ENCODE assay signal across 1 cellular context in the genomic region with DNA sequence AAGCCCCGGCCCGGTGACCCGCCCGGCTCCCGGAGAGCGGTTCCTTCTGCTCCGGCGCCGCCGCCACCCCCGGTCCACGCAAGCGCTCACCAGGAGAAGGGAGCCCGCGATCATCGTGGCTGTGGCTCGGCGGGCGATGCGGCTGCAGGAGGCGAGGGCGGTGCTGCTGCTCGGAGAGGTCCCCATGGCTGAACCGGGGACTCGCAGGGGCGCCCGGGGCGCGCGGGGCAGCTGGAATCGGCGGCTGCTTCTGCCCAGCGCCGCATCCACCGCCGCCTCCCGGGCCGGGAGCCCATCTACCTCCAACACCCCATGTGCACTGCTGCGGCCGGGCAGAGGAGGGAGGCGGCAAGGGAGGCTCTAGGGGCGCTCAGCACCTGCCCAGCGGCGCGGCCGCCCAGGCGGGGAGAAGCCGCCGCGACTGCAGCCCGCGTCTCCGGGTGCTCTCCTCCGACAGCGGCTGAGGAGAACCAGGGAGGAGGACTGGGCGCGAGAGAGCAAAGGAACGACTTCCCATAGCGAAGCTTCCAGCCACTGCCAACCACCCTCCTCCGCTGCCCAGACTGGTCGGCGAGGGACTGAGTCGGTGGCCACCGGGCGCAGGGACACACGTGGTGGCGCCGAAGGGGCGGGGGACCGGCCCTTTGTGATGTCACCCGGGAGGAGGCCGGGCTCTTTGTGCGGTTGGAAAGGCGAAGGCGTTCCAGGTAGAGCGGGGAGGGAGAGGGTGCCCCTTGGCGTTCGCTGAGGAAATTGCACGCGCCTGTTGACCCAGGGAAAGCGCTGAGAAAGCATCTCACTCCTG.
TF ChIP-seq lines count a peak whose summit lies in the region.

A gene with protein sequence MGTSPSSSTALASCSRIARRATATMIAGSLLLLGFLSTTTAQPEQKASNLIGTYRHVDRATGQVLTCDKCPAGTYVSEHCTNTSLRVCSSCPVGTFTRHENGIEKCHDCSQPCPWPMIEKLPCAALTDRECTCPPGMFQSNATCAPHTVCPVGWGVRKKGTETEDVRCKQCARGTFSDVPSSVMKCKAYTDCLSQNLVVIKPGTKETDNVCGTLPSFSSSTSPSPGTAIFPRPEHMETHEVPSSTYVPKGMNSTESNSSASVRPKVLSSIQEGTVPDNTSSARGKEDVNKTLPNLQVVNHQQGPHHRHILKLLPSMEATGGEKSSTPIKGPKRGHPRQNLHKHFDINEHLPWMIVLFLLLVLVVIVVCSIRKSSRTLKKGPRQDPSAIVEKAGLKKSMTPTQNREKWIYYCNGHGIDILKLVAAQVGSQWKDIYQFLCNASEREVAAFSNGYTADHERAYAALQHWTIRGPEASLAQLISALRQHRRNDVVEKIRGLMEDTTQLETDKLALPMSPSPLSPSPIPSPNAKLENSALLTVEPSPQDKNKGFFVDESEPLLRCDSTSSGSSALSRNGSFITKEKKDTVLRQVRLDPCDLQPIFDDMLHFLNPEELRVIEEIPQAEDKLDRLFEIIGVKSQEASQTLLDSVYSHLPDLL (minus strand): TSS at position 580 of the 805 bp plus-strand sequence. CDS start 394 bp downstream, at position 186.

TF ChIP-seq in HepG2, 621 proteins besides CTCF, POLR2A, EP300 and RAD21 (continued from another document and continues in another):
- TF ChIP-seq, protein P1, sequence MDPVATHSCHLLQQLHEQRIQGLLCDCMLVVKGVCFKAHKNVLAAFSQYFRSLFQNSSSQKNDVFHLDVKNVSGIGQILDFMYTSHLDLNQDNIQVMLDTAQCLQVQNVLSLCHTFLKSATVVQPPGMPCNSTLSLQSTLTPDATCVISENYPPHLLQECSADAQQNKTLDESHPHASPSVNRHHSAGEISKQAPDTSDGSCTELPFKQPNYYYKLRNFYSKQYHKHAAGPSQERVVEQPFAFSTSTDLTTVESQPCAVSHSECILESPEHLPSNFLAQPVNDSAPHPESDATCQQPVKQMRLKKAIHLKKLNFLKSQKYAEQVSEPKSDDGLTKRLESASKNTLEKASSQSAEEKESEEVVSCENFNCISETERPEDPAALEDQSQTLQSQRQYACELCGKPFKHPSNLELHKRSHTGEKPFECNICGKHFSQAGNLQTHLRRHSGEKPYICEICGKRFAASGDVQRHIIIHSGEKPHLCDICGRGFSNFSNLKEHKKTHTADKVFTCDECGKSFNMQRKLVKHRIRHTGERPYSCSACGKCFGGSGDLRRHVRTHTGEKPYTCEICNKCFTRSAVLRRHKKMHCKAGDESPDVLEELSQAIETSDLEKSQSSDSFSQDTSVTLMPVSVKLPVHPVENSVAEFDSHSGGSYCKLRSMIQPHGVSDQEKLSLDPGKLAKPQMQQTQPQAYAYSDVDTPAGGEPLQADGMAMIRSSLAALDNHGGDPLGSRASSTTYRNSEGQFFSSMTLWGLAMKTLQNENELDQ (CRISPR knock-in tag; IDR thresholded peaks at IDR 0.05; ENCODE audit: borderline replicate concordance): no peak
- TF ChIP-seq FOXA3 (CRISPR knock-in tag; IDR thresholded peaks at IDR 0.05) (peak; percentile 73), BHLHE40 (IDR thresholded peaks at IDR 0.05; ENCODE audit: low read length) (peak; percentile 57; the same call in 1 of the 2 replicates), NFKBIZ (CRISPR knock-in tag; IDR thresholded peaks at IDR 0.05) (peak; percentile 80; the same call in 1 of the 2 replicates), RBM39 (IDR thresholded peaks at IDR 0.05; ENCODE audit: low read depth, low read length, poor library complexity, severe bottlenecking) (peak; percentile 94), ZBTB7B (CRISPR knock-in tag; IDR thresholded peaks at IDR 0.05) (no peak), ZNF780A (CRISPR knock-in tag; IDR thresholded peaks at IDR 0.05) (peak; percentile 96; the same call in 1 of the 2 replicates), AHR (CRISPR knock-in tag; IDR thresholded peaks at IDR 0.05) (peak; percentile 71; the same call in 1 of the 2 replicates), ZNF556 (CRISPR knock-in tag; IDR thresholded peaks at IDR 0.05; ENCODE audit: borderline replicate concordance) (peak; percentile 90; the same call in 1 of the 2 replicates), SETDB1 (CRISPR knock-in tag; IDR thresholded peaks at IDR 0.05; ENCODE audit: borderline replicate concordance) (no peak), ZNF296 (CRISPR knock-in tag; conservative IDR thresholded peaks at IDR 0.05) (peak; percentile 78; the same call in 1 of the 2 replicates), ZBTB38 (CRISPR knock-in tag; IDR thresholded peaks at IDR 0.05) (peak; percentile 89), CEBPG (CRISPR knock-in tag; IDR thresholded peaks at IDR 0.05) (peak; percentile 55), SKI (IDR thresholded peaks at IDR 0.05; ENCODE audit: partially characterized antibody) (peak; percentile 49), RBAK (CRISPR knock-in tag; IDR thresholded peaks at IDR 0.05) (no peak), ARNT (IDR thresholded peaks at IDR 0.05) (no peak), KMT2A (CRISPR knock-in tag; IDR thresholded peaks at IDR 0.05) (peak; percentile 96)
- TF ChIP-seq, protein P2, sequence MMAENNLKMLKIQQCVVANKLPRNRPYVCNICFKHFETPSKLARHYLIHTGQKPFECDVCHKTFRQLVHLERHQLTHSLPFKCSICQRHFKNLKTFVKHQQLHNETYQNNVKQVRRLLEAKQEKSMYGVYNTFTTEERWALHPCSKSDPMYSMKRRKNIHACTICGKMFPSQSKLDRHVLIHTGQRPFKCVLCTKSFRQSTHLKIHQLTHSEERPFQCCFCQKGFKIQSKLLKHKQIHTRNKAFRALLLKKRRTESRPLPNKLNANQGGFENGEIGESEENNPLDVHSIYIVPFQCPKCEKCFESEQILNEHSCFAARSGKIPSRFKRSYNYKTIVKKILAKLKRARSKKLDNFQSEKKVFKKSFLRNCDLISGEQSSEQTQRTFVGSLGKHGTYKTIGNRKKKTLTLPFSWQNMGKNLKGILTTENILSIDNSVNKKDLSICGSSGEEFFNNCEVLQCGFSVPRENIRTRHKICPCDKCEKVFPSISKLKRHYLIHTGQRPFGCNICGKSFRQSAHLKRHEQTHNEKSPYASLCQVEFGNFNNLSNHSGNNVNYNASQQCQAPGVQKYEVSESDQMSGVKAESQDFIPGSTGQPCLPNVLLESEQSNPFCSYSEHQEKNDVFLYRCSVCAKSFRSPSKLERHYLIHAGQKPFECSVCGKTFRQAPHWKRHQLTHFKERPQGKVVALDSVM (CRISPR knock-in tag; IDR thresholded peaks at IDR 0.05): peak; percentile 58
- TF ChIP-seq, protein P3, sequence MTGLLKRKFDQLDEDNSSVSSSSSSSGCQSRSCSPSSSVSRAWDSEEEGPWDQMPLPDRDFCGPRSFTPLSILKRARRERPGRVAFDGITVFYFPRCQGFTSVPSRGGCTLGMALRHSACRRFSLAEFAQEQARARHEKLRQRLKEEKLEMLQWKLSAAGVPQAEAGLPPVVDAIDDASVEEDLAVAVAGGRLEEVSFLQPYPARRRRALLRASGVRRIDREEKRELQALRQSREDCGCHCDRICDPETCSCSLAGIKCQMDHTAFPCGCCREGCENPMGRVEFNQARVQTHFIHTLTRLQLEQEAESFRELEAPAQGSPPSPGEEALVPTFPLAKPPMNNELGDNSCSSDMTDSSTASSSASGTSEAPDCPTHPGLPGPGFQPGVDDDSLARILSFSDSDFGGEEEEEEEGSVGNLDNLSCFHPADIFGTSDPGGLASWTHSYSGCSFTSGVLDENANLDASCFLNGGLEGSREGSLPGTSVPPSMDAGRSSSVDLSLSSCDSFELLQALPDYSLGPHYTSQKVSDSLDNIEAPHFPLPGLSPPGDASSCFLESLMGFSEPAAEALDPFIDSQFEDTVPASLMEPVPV (CRISPR knock-in tag; IDR thresholded peaks at IDR 0.05): no peak; the same call in none of the 2 replicates
- TF ChIP-seq, protein P4, sequence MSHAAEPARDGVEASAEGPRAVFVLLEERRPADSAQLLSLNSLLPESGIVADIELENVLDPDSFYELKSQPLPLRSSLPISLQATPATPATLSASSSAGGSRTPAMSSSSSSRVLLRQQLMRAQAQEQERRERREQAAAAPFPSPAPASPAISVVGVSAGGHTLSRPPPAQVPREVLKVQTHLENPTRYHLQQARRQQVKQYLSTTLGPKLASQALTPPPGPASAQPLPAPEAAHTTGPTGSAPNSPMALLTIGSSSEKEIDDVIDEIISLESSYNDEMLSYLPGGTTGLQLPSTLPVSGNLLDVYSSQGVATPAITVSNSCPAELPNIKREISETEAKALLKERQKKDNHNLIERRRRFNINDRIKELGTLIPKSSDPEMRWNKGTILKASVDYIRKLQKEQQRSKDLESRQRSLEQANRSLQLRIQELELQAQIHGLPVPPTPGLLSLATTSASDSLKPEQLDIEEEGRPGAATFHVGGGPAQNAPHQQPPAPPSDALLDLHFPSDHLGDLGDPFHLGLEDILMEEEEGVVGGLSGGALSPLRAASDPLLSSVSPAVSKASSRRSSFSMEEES (CRISPR knock-in tag; IDR thresholded peaks at IDR 0.05): peak; percentile 87
- TF ChIP-seq, protein P5, sequence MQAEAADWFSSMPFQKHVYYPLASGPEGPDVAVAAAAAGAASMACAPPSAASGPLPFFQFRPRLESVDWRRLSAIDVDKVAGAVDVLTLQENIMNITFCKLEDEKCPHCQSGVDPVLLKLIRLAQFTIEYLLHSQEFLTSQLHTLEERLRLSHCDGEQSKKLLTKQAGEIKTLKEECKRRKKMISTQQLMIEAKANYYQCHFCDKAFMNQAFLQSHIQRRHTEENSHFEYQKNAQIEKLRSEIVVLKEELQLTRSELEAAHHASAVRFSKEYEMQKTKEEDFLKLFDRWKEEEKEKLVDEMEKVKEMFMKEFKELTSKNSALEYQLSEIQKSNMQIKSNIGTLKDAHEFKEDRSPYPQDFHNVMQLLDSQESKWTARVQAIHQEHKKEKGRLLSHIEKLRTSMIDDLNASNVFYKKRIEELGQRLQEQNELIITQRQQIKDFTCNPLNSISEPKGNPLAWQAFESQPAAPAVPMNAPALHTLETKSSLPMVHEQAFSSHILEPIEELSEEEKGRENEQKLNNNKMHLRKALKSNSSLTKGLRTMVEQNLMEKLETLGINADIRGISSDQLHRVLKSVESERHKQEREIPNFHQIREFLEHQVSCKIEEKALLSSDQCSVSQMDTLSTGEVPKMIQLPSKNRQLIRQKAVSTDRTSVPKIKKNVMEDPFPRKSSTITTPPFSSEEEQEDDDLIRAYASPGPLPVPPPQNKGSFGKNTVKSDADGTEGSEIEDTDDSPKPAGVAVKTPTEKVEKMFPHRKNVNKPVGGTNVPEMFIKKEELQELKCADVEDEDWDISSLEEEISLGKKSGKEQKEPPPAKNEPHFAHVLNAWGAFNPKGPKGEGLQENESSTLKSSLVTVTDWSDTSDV (CRISPR knock-in tag; IDR thresholded peaks at IDR 0.05): peak; percentile 95
- TF ChIP-seq, protein P6, sequence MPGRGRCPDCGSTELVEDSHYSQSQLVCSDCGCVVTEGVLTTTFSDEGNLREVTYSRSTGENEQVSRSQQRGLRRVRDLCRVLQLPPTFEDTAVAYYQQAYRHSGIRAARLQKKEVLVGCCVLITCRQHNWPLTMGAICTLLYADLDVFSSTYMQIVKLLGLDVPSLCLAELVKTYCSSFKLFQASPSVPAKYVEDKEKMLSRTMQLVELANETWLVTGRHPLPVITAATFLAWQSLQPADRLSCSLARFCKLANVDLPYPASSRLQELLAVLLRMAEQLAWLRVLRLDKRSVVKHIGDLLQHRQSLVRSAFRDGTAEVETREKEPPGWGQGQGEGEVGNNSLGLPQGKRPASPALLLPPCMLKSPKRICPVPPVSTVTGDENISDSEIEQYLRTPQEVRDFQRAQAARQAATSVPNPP (CRISPR knock-in tag; IDR thresholded peaks at IDR 0.05): peak; percentile 77; the same call in 1 of the 2 replicates
- TF ChIP-seq, protein P7, sequence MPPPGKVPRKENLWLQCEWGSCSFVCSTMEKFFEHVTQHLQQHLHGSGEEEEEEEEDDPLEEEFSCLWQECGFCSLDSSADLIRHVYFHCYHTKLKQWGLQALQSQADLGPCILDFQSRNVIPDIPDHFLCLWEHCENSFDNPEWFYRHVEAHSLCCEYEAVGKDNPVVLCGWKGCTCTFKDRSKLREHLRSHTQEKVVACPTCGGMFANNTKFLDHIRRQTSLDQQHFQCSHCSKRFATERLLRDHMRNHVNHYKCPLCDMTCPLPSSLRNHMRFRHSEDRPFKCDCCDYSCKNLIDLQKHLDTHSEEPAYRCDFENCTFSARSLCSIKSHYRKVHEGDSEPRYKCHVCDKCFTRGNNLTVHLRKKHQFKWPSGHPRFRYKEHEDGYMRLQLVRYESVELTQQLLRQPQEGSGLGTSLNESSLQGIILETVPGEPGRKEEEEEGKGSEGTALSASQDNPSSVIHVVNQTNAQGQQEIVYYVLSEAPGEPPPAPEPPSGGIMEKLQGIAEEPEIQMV (CRISPR knock-in tag; IDR thresholded peaks at IDR 0.05; ENCODE audit: low read depth): no peak; the same call in 1 of the 2 replicates
- TF ChIP-seq, protein P8, sequence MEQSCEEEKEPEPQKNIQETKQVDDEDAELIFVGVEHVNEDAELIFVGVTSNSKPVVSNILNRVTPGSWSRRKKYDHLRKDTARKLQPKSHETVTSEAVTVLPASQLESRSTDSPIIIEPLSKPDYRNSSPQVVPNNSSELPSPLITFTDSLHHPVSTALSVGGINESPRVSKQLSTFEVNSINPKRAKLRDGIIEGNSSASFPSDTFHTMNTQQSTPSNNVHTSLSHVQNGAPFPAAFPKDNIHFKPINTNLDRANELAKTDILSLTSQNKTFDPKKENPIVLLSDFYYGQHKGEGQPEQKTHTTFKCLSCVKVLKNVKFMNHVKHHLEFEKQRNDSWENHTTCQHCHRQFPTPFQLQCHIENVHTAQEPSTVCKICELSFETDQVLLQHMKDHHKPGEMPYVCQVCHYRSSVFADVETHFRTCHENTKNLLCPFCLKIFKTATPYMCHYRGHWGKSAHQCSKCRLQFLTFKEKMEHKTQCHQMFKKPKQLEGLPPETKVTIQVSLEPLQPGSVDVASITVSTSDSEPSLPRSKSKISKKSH (CRISPR knock-in tag; IDR thresholded peaks at IDR 0.05; ENCODE audit: borderline replicate concordance): peak; percentile 61; the same call in 1 of the 2 replicates
- TF ChIP-seq, protein P9, sequence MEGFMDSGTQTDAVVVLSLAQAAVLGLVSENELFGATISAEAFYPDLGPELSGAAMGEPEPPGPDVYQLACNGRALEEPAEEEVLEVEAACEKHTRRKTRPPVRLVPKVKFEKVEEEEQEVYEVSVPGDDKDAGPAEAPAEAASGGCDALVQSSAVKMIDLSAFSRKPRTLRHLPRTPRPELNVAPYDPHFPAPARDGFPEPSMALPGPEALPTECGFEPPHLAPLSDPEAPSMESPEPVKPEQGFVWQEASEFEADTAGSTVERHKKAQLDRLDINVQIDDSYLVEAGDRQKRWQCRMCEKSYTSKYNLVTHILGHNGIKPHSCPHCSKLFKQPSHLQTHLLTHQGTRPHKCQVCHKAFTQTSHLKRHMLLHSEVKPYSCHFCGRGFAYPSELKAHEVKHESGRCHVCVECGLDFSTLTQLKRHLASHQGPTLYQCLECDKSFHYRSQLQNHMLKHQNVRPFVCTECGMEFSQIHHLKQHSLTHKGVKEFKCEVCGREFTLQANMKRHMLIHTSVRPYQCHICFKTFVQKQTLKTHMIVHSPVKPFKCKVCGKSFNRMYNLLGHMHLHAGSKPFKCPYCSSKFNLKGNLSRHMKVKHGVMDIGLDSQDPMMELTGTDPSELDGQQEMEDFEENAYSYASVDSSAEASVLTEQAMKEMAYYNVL (CRISPR knock-in tag; IDR thresholded peaks at IDR 0.05; ENCODE audit: borderline replicate concordance): peak; percentile 64; the same call in 1 of the 2 replicates
- TF ChIP-seq, protein P10, sequence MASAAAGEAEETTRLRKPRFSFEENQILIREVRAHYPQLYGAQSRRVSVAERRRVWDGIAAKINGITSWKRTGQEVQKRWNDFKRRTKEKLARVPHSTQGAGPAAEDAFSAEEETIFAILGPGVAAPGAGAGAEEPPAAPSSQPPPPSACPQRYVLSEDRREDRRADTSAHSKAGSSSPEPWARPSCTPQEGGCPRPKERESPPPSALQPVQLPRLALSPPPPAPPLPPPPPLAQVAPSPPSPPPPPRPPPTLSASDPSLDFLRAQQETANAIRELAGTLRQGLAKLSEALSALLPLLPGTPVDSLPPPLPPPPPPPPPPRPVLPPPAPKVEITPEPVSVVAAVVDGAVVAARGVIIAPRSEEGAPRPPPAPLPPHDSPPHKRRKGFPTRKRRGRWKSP (CRISPR knock-in tag; IDR thresholded peaks at IDR 0.05): no peak; the same call in 1 of the 2 replicates
